Comparison of ENCODE assay signal across 8 cellular contexts in the genomic region with DNA sequence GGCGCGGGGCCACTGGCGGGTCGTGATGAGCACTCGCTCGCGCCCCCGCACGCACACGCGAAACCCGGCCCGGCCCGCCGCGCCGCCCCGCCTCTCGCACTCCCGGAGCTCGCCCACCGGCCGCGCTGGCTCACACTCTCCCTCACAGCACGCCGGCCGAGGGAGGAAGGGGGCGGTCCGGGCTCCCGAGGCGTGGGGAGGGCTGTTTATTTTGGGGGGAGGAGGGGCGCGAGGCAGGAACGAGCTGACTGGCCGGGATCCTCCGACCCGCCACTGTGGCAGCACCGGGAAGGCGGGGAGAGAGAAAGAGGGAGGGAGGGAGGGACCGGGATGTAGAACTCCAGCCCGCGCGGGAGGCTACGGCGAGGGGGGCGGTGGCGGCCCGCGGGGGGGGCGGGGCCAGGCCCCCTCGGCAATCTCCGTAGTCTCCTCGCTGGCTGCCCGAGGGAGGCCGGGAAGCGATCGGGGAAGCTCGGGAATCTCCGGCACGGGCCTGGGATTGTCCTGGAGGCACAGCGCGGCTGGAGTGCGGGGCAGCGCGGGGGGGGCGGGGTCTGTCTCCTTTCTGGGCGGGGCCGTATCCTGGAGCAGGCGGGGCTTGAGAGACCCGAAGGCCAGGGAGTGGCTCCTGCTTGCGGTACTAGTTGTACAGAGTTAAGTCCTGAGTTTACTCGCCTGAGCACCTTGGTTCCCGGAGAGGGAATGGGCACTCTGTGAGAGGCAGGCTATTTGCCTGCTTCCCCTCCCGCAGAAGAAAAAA. TPM values are rescaled to one million over a fixed set of nuclear protein-coding genes. Genes with fewer than 3 reads are reported as not detected.
DNase-seq lines count a peak whose midpoint lies in the region; ATAC-seq lines count a peak whose summit lies in the region.

A gene with protein sequence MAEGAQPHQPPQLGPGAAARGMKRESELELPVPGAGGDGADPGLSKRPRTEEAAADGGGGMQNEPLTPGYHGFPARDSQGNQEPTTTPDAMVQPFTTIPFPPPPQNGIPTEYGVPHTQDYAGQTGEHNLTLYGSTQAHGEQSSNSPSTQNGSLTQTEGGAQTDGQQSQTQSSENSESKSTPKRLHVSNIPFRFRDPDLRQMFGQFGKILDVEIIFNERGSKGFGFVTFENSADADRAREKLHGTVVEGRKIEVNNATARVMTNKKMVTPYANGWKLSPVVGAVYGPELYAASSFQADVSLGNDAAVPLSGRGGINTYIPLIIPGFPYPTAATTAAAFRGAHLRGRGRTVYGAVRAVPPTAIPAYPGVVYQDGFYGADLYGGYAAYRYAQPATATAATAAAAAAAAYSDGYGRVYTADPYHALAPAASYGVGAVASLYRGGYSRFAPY (minus strand): TSS at position 179 of the 760 bp plus-strand sequence. CDS start 399 bp downstream, outside the sequence.

- H3K4me1 ChIP-seq in CD4-positive, CD25-positive, alpha-beta regulatory T cell (ENCODE audit: control insufficient read depth, insufficient read depth, low read length, poor library complexity, severe bottlenecking) = peaks cover 15% of the 10 kb centered on the region

- H3K27me3 Mint-ChIP-seq in CD4-positive, CD25-positive, alpha-beta regulatory T cell = peaks cover 76% of the 10 kb centered on the region
- H3K27me3 Mint-ChIP-seq in dendritic cell treated with granulocyte-macrophage colony-stimulating factor and Interleukin-4, amounts not matched to agents 40 ng/mL and 50 ng/mL, for 4 days = peaks cover 69% of the 10 kb centered on the region

- H3K27ac ChIP-seq in CD4-positive, CD25-positive, alpha-beta regulatory T cell (ENCODE audit: insufficient read depth, low read length, poor library complexity, severe bottlenecking) = peak within 1 kb of the TSS; percentile 19

- no peaks in the 10 kb centered on the region for H3K36me3 ChIP-seq in CD4-positive, CD25-positive, alpha-beta regulatory T cell (ENCODE audit: control insufficient read depth, insufficient read depth, low read length)

- intact Hi-C loops in dendritic cell treated with granulocyte-macrophage colony-stimulating factor and Interleukin-4, amounts not matched to agents 40 ng/mL and 50 ng/mL, for 4 days (cut with micrococcal nuclease) = no loop called here

- peaks cover 0 to 22% (median 8%) of the 10 kb centered on the region in 4 donors for H3K4me1 Mint-ChIP-seq in CD4-positive, CD25-positive, alpha-beta regulatory T cell
- peaks cover 17% of the 10 kb centered on the region for H3K4me1 Mint-ChIP-seq in dendritic cell treated with granulocyte-macrophage colony-stimulating factor and Interleukin-4, amounts not matched to agents 40 ng/mL and 50 ng/mL, for 4 days (ENCODE audit: low read depth)

- peak within 1 kb of the TSS in 2 of 3 donors; percentile 74 to 76 for H3K27ac Mint-ChIP-seq in CD4-positive, CD25-positive, alpha-beta regulatory T cell
- H3K27ac Mint-ChIP-seq in dendritic cell treated with granulocyte-macrophage colony-stimulating factor and Interleukin-4, amounts not matched to agents 40 ng/mL and 50 ng/mL, for 4 days = no peak within 1 kb of the TSS

- peaks cover 20% of the 10 kb centered on the region for H3K27me3 ChIP-seq in CD4-positive, CD25-positive, alpha-beta regulatory T cell (ENCODE audit: control insufficient read depth, insufficient read depth, low read length)

- H3K36me3 Mint-ChIP-seq in CD4-positive, CD25-positive, alpha-beta regulatory T cell = no peaks in the 10 kb centered on the region
- H3K36me3 Mint-ChIP-seq in dendritic cell treated with granulocyte-macrophage colony-stimulating factor and Interleukin-4, amounts not matched to agents 40 ng/mL and 50 ng/mL, for 4 days (ENCODE audit: low read depth) = no peaks in the 10 kb centered on the region

- H3K4me3 ChIP-seq in CD4-positive, CD25-positive, alpha-beta regulatory T cell (ENCODE audit: low read depth, low read length) = peak within 1 kb of the TSS; percentile 71

- H3K9me3 Mint-ChIP-seq in CD4-positive, CD25-positive, alpha-beta regulatory T cell = no peaks in the 10 kb centered on the region
- no peaks in the 10 kb centered on the region for H3K9me3 Mint-ChIP-seq in dendritic cell treated with granulocyte-macrophage colony-stimulating factor and Interleukin-4, amounts not matched to agents 40 ng/mL and 50 ng/mL, for 4 days

- peak; percentile 32 to 56 (median 55) for DNase-seq in CD4-positive, CD25-positive, alpha-beta regulatory T cell
- DNase-seq in NCI-H526 treated with DMSO at 0.1 percent for 48 hours (lab: John Stamatoyannopoulos, UW) (peak; percentile 71), left kidney (ENCODE audit: low read depth, low spot score) (peak; percentile 99)
- peak; percentile 69 to 72 for DNase-seq in activated CD4-positive, alpha-beta T cell treated with anti-CD3 and anti-CD28 coated beads, Interleukin-2, amount 50 U/mL, for 4 hours
- DNase-seq in stimulated activated CD4-positive, alpha-beta T cell treated with anti-CD3 and anti-CD28 coated beads, Interleukin-1b, Interleukin-23, amount 100 ng/mL, for 1 hour (ENCODE audit: low read depth in 2 of 2) = peak; percentile 14 to 53

- H3K9me3 ChIP-seq in CD4-positive, CD25-positive, alpha-beta regulatory T cell (ENCODE audit: control insufficient read depth in 2 of 2, low read length in 2 of 2) = no peaks in the 10 kb centered on the region

- peak; percentile 64 to 69 for ATAC-seq in CD4-positive, CD25-positive, alpha-beta regulatory T cell (ENCODE audit: low read depth in 2 of 2)
- ATAC-seq in HG03280 (IDR thresholded peaks at IDR 0.05; ENCODE audit: unreplicated experiment) (peak; percentile 55), GM18870 (IDR thresholded peaks at IDR 0.05; ENCODE audit: unreplicated experiment) (no peak)

- H3K4me3 Mint-ChIP-seq in CD4-positive, CD25-positive, alpha-beta regulatory T cell = peak within 1 kb of the TSS; percentile 88 to 94 (median 92)
- peak within 1 kb of the TSS; percentile 76 for H3K4me3 Mint-ChIP-seq in dendritic cell treated with granulocyte-macrophage colony-stimulating factor and Interleukin-4, amounts not matched to agents 40 ng/mL and 50 ng/mL, for 4 days

RNA-seq across cellular contexts. Expression of the gene that starts here (rescaled TPM):
- 0.52 TPM for total RNA-seq in CD4-positive, CD25-positive, alpha-beta regulatory T cell
- polyA plus RNA-seq in CD4-positive, CD25-positive, alpha-beta regulatory T cell = under 1 TPM in 1 of 4 donors, not detected in 3; 0.25 TPM

Comparison
In these comparisons a context has a peak if more than half of its experiments do, and no peak if none do; other contexts are left out.
1. Peak in DNase-seq, ATAC-seq, H3K4me3 ChIP-seq and H3K27ac ChIP-seq in CD4-positive, CD25-positive, alpha-beta regulatory T cell; RNA of the gene not detected or under 1 TPM.
2. DNase-seq: peak in every context shown above with its lines; median percentile 99 in left kidney; 71 in NCI-H526 treated with DMSO at 0.1 percent for 48 hours; 70 in activated CD4-positive, alpha-beta T cell treated with anti-CD3 and anti-CD28 coated beads, Interleukin-2, amount 50 U/mL, for 4 hours; 55 in CD4-positive, CD25-positive, alpha-beta regulatory T cell; 34 in stimulated activated CD4-positive, alpha-beta T cell treated with anti-CD3 and anti-CD28 coated beads, Interleukin-1b, Interleukin-23, amount 100 ng/mL, for 1 hour.